ENCODE assay signal across 8 cellular contexts in the genomic region with DNA sequence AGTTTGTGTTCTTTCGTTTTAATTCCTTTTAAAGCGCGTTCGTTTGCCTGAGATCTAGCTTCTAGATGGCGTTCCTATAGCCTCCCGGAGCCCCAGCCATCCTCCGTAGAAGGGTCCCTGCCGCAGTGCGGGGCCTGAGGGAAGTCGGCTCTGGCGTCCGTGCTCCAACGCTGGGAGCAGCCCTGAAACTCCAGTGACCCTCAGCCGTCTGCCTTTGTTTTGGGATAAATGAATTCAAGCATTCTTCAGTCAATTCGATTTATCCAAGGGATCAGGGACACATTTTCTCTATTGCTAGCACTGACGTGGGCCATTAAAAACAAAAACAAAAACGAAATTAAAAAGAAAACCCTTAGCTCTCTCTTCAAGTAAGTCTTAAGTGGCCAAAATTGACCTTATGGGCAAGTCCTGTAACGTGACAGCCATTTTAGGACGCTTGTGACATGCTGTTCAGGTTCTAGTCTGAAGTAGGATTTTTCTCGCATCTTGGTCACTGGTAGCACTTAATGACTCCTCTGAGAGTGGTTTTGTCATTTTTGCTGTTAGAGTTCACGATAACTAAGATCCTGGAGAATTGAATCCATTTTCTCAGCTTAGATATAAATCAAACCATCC. TPM values are rescaled to one million over a fixed set of nuclear protein-coding genes. Genes with fewer than 3 reads are reported as not detected.
DNase-seq lines count a peak whose midpoint lies in the region; ATAC-seq and TF ChIP-seq lines count a peak whose summit lies in the region.

No MANE protein-coding gene starts in this region.

- CTCF ChIA-PET in activated CD4-positive, alpha-beta memory T cell treated with anti-CD3 and anti-CD28 coated beads for 36 hours (lab: Charles Lee), result interaction anchor here (1.8 to 2.8 kb wide), 3 partner anchors 70 to 354 kb away, joined by 3 to 10 read pairs (median 8); no protein-coding TSS in a partner anchor

- peaks cover 15% of the 10 kb centered on the region for H3K36me3 Mint-ChIP-seq in activated CD4-positive, alpha-beta memory T cell treated with anti-CD3 and anti-CD28 coated beads for 36 hours
- H3K36me3 Mint-ChIP-seq in progenitor cell of endocrine pancreas (ENCODE audit: insufficient read depth), result peaks cover 4% of the 10 kb centered on the region

- DNase-seq in NCI-H1436 (lab: John Stamatoyannopoulos, UW), result peak; percentile 54
- no peak for DNase-seq in NCI-H1436 treated with DMSO at 0.1 percent for 48 hours (lab: John Stamatoyannopoulos, UW)
- peak; percentile 1 for DNase-seq in HK-2 (ENCODE audit: unreplicated experiment)
- no peak for DNase-seq in activated CD4-positive, alpha-beta memory T cell treated with anti-CD3 and anti-CD28 coated beads for 36 hours
- peak; percentile 22 for DNase-seq in glomerular endothelial cell (ENCODE audit: extremely low read depth, low read depth, low spot score)
- no peak for DNase-seq in progenitor cell of endocrine pancreas (ENCODE audit: low spot score, unreplicated experiment)
- no peak for DNase-seq in SHP77 (lab: John Stamatoyannopoulos, UW)

- H3K27me3 Mint-ChIP-seq in activated CD4-positive, alpha-beta memory T cell treated with anti-CD3 and anti-CD28 coated beads for 36 hours, result no peaks in the 10 kb centered on the region
- H3K27me3 Mint-ChIP-seq in progenitor cell of endocrine pancreas, result no peaks in the 10 kb centered on the region

- peaks cover 27% of the 10 kb centered on the region for H3K4me1 Mint-ChIP-seq in activated CD4-positive, alpha-beta memory T cell treated with anti-CD3 and anti-CD28 coated beads for 36 hours (ENCODE audit: low read depth)
- H3K4me1 Mint-ChIP-seq in progenitor cell of endocrine pancreas (ENCODE audit: low read depth), result peaks cover 22% of the 10 kb centered on the region

- peak; percentile 32 for ATAC-seq in GM21526 (IDR thresholded peaks at IDR 0.05; ENCODE audit: low FRiP score, unreplicated experiment)

- H3K27ac Mint-ChIP-seq in activated CD4-positive, alpha-beta memory T cell treated with anti-CD3 and anti-CD28 coated beads for 36 hours, result peak overlapping the region; percentile 95
- H3K27ac Mint-ChIP-seq in progenitor cell of endocrine pancreas, result peak overlapping the region; percentile 100

- POLR2A ChIA-PET in activated CD4-positive, alpha-beta memory T cell treated with anti-CD3 and anti-CD28 coated beads for 36 hours (lab: Charles Lee), result interaction anchor here (0.6 to 1.7 kb wide), 4 partner anchors 19 to 682 kb away, joined by 3 to 5 read pairs (median 4); no protein-coding TSS in a partner anchor

- H3K4me3 Mint-ChIP-seq in activated CD4-positive, alpha-beta memory T cell treated with anti-CD3 and anti-CD28 coated beads for 36 hours, result peak overlapping the region; percentile 95
- peak overlapping the region; percentile 98 for H3K4me3 Mint-ChIP-seq in progenitor cell of endocrine pancreas (ENCODE audit: low read depth)

- intact Hi-C loops in activated CD4-positive, alpha-beta memory T cell treated with anti-CD3 and anti-CD28 coated beads for 36 hours (cut with micrococcal nuclease), result loop anchor here (1.0 to 5.0 kb wide), 11 partner anchors 71 to 1347 kb away; a partner anchor contains a TSS

- TF ChIP-seq CTCF in progenitor cell of endocrine pancreas (IDR thresholded peaks at IDR 0.05; ENCODE audit: unreplicated experiment), result no peak

- H3K9me3 Mint-ChIP-seq in activated CD4-positive, alpha-beta memory T cell treated with anti-CD3 and anti-CD28 coated beads for 36 hours, result no peaks in the 10 kb centered on the region
- H3K9me3 Mint-ChIP-seq in progenitor cell of endocrine pancreas (ENCODE audit: low read depth), result peaks cover 3% of the 10 kb centered on the region

RNA-seq across cellular contexts. Expression of a gene that starts 0.8 kb away (rescaled TPM):
- total RNA-seq in activated CD4-positive, alpha-beta memory T cell treated with anti-CD3 and anti-CD28 coated beads for 36 hours, result 10 to 100 TPM; 48.5 to 49.1 TPM
- total RNA-seq in glomerular endothelial cell (28.9 and 36.5 TPM in 2 replicates), progenitor cell of endocrine pancreas (44.4 and 45.7 TPM in 2 replicates)

Comparison
In these comparisons a context has a peak if more than half of its experiments do, and no peak if none do; other contexts are left out.
1. DNase-seq: peak in NCI-H1436 (single experiment), HK-2 (single experiment) and glomerular endothelial cell (single experiment); none in NCI-H1436 treated with DMSO at 0.1 percent for 48 hours (single experiment), activated CD4-positive, alpha-beta memory T cell treated with anti-CD3 and anti-CD28 coated beads for 36 hours (single experiment), progenitor cell of endocrine pancreas (single experiment) and SHP77 (0 of 2).